Comparison of ENCODE assay signal across 1 cellular context in genomic region chrX:18424482-18425198, GRCh38.
TF ChIP-seq lines count a peak whose summit lies in the region.

No MANE protein-coding gene starts in this region.

TF ChIP-seq in HepG2, 621 proteins besides CTCF, POLR2A, EP300 and RAD21 (continued from another document):
- TF ChIP-seq ZNF646 (CRISPR knock-in tag; IDR thresholded peaks at IDR 0.05) = peak; percentile 90
- TF ChIP-seq MAZ (IDR thresholded peaks at IDR 0.05; ENCODE audit: borderline replicate concordance, low read depth, low read length) = peak; percentile 8; the same call in 1 of the 2 replicates
- TF ChIP-seq MAZ (CRISPR knock-in tag; IDR thresholded peaks at IDR 0.05; ENCODE audit: low read depth) = no peak
- TF ChIP-seq ATM (IDR thresholded peaks at IDR 0.05; ENCODE audit: borderline replicate concordance) = no peak
- peak; percentile 67; the same call in 1 of the 2 replicates for TF ChIP-seq ZBTB43 (CRISPR knock-in tag; conservative IDR thresholded peaks at IDR 0.05)
- TF ChIP-seq IRX3 (CRISPR knock-in tag; IDR thresholded peaks at IDR 0.05; ENCODE audit: borderline replicate concordance, low read depth) = no peak
- TF ChIP-seq ZNF292 (CRISPR knock-in tag; IDR thresholded peaks at IDR 0.05; ENCODE audit: borderline replicate concordance, low read depth) = 0 out of 2 replicates have a peak, but pooled peaks have one; percentile 35
- 0 out of 2 replicates have a peak, but pooled peaks have one; percentile 26 for TF ChIP-seq ZFP91 (CRISPR knock-in tag; IDR thresholded peaks at IDR 0.05; ENCODE audit: borderline replicate concordance)
- TF ChIP-seq TFDP1 (CRISPR knock-in tag; IDR thresholded peaks at IDR 0.05; ENCODE audit: borderline replicate concordance) = peak; percentile 1; the same call in 1 of the 2 replicates
